ENCODE assay signal across 2 cellular contexts in genomic region chr3:12797124-12797891, GRCh38.
TF ChIP-seq lines count a peak whose summit lies in the region.

No MANE protein-coding gene starts in this region.

TF ChIP-seq in SK-N-SH, 30 proteins besides CTCF, POLR2A, EP300 and RAD21 (continued from another document):
- TF ChIP-seq RXRA (IDR thresholded peaks at IDR 0.05; ENCODE audit: borderline replicate concordance, low read depth) (no peak), TAF1 (IDR thresholded peaks at IDR 0.05; ENCODE audit: borderline replicate concordance, low read depth, low read length) (no peak), PBX3 (IDR thresholded peaks at IDR 0.05) (no peak), GATA2 (CRISPR knock-in tag; IDR thresholded peaks at IDR 0.05) (no peak), CHD2 (IDR thresholded peaks at IDR 0.05; ENCODE audit: low read length, partially characterized antibody) (no peak), MXI1 (IDR thresholded peaks at IDR 0.05; ENCODE audit: low read depth, low read length) (no peak), SIN3A (IDR thresholded peaks at IDR 0.05; ENCODE audit: borderline replicate concordance, low read depth, low read length) (no peak), ELF1 (IDR thresholded peaks at IDR 0.05) (no peak), GABPA (IDR thresholded peaks at IDR 0.05; ENCODE audit: low read depth) (no peak), ZBTB33 (IDR thresholded peaks at IDR 0.05; ENCODE audit: borderline replicate concordance, low read depth) (no peak)
TF ChIP-seq in SK-N-SH: peak in this region for 0.

TF ChIP-seq in SK-N-SH treated with all-trans-retinoic acid at 6 μM for 48 hours, 23 proteins besides CTCF, POLR2A, EP300 and RAD21 (continued from another document):
- TF ChIP-seq TCF4 (CRISPR knock-in tag; IDR thresholded peaks at IDR 0.05; ENCODE audit: borderline replicate concordance) (no peak), PATZ1 (CRISPR knock-in tag; IDR thresholded peaks at IDR 0.05; ENCODE audit: borderline replicate concordance) (no peak)
